7 cellular contexts compared by ENCODE assay signal in the genomic region with DNA sequence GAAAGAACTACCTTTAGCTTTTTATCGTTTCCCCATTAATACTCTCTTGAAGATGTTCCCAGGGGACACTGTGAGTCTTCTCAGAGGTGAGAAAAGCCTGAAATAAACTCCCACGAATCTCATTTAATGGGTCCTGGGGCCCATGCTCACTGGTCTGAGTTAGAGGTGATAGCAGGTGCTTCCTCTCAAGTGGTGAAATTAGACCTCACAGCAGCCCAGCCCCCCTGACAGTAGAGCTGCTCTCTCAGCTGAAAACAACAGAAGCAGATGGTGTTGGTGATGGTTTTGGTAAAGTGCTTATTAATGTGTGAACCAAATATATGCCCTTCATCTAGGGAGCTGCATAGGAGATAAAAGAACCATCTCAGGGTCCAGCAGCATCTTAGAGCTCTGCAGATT.
DNase-seq lines count a peak whose midpoint lies in the region; ATAC-seq and TF ChIP-seq lines count a peak whose summit lies in the region.

No MANE protein-coding gene starts in this region.

- POLR2A ChIA-PET in naive thymus-derived CD8-positive, alpha-beta T cell (lab: Charles Lee): no interaction called here

- peak; percentile 71 for DNase-seq in NCI-H1092 (lab: John Stamatoyannopoulos, UW)
- peak in 2 of 10 donors; percentile 47 to 71 for DNase-seq in naive thymus-derived CD8-positive, alpha-beta T cell
- no peak for DNase-seq in cerebellar nuclear complex (lab: John Stamatoyannopoulos, UW)
- no peak for DNase-seq in NCI-H1436 (lab: John Stamatoyannopoulos, UW)

- ATAC-seq in GM21737 (IDR thresholded peaks at IDR 0.05; ENCODE audit: unreplicated experiment) (peak; percentile 53), HG03469 (IDR thresholded peaks at IDR 0.05; ENCODE audit: unreplicated experiment) (no peak)
- peak; percentile 29 to 72 for ATAC-seq in naive thymus-derived CD8-positive, alpha-beta T cell

- H3K4me3 Mint-ChIP-seq in naive thymus-derived CD8-positive, alpha-beta T cell: peak overlapping the region; percentile 65 to 85 (median 76)

- no peaks in the 10 kb centered on the region for H3K36me3 Mint-ChIP-seq in naive thymus-derived CD8-positive, alpha-beta T cell

- TF ChIP-seq POLR2A in GM18526 (IDR thresholded peaks at IDR 0.05; ENCODE audit: extremely low read depth, insufficient read length): peak; percentile 9

- no peaks in the 10 kb centered on the region for H3K9me3 Mint-ChIP-seq in naive thymus-derived CD8-positive, alpha-beta T cell

- H3K4me1 Mint-ChIP-seq in naive thymus-derived CD8-positive, alpha-beta T cell: peaks cover 8 to 72% (median 18%) of the 10 kb centered on the region in 4 donors

- H3K27ac Mint-ChIP-seq in naive thymus-derived CD8-positive, alpha-beta T cell: peak overlapping the region in 8 of 10 donors; percentile 34 to 87 (median 78)

- peaks cover 0 to 14% (median 3%) of the 10 kb centered on the region in 5 donors for H3K27me3 Mint-ChIP-seq in naive thymus-derived CD8-positive, alpha-beta T cell
